ENCODE assay signal across 17 cellular contexts in the genomic region with DNA sequence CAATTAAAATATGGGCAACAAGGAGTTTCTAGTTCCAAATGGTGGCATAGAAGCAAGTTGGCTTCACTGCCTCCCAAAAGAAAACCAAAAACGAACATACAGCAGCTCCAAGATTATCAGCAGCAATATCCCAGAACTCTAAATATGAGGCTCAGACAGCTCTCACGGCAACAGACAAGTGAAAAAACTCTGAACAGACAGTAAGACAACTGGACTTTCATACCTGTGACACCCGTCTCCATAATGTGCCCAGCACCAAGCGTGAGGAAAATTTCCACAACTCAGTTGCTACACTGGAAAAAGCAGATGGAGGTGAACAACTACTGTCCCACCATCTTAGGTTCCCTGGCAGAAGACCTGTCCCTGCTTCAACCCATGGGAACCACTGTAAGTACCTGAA. TPM values are rescaled to one million over a fixed set of nuclear protein-coding genes. Genes with fewer than 3 reads are reported as not detected.
DNase-seq lines count a peak whose midpoint lies in the region; ATAC-seq, FAIRE-seq and TF ChIP-seq lines count a peak whose summit lies in the region.
"Had no signal": no experiment of that assay in that cellular context is flagged by ENCODE, and none has a peak within 500 bp of the region (broad histone marks: within the 10 kb centered on the region; RNA-seq: fewer than 3 reads in every experiment).

No MANE protein-coding gene starts in this region.

- no peak overlapping the region for H3K27ac Mint-ChIP-seq in stimulated activated effector memory CD8-positive, alpha-beta T cell treated with anti-CD3 and anti-CD28 coated beads, Interleukin-12 subunit alpha, Interleukin-12 subunit beta, amount 100 ng/mL, for 72 hours
- H3K27ac Mint-ChIP-seq: CD14-positive monocyte; CD4-positive, alpha-beta memory T cell had no signal

- no peak overlapping the region for H3K4me3 ChIP-seq in A549
- no peak overlapping the region for H3K4me3 ChIP-seq in bronchial epithelial cell (ENCODE audit: low read depth, low read length)
- H3K4me3 ChIP-seq in hepatocyte: no peak overlapping the region
- H3K4me3 ChIP-seq in small intestine (ENCODE audit: low read depth in 1 of 2, low read length in 2 of 2): no peak overlapping the region
- H3K4me3 ChIP-seq: BLaER1, GM12878, GM23248, HAP-1 had no signal

- H3K79me2 ChIP-seq in hepatocyte: no peaks in the 10 kb centered on the region

- CTCF ChIA-PET in A549 (lab: Yijun Ruan, JAX): interaction anchor here (1.4 kb wide), 1 partner anchor 12 kb away, joined by 4 read pairs; no protein-coding TSS in a partner anchor

- no peak overlapping the region for H3K4me3 Mint-ChIP-seq in stimulated activated effector memory CD8-positive, alpha-beta T cell treated with anti-CD3 and anti-CD28 coated beads, Interleukin-12 subunit alpha, Interleukin-12 subunit beta, amount 100 ng/mL, for 72 hours
- H3K4me3 Mint-ChIP-seq: CD14-positive monocyte; CD4-positive, alpha-beta memory T cell had no signal

- H3K27me3 ChIP-seq in bronchial epithelial cell (ENCODE audit: control insufficient read depth, insufficient read depth, low read length): no peaks in the 10 kb centered on the region
- H3K27me3 ChIP-seq in hepatocyte: no peaks in the 10 kb centered on the region
- no peaks in the 10 kb centered on the region for H3K27me3 ChIP-seq in small intestine (ENCODE audit: control insufficient read depth in 2 of 2, insufficient read depth in 2 of 2, low read length in 2 of 2)
- H3K27me3 ChIP-seq: BLaER1 had no signal

- no peak for TF ChIP-seq CTCF in A549 (IDR thresholded peaks at IDR 0.05)
- TF ChIP-seq CTCF in bronchial epithelial cell (IDR thresholded peaks at IDR 0.05; ENCODE audit: insufficient read depth, low read length, severe bottlenecking): no peak
- no peak for TF ChIP-seq CTCF in hepatocyte (IDR thresholded peaks at IDR 0.05; ENCODE audit: poor library complexity)

- no peaks in the 10 kb centered on the region for H3K4me1 Mint-ChIP-seq in stimulated activated effector memory CD8-positive, alpha-beta T cell treated with anti-CD3 and anti-CD28 coated beads, Interleukin-12 subunit alpha, Interleukin-12 subunit beta, amount 100 ng/mL, for 72 hours
- H3K4me1 Mint-ChIP-seq: CD14-positive monocyte; CD4-positive, alpha-beta memory T cell had no signal

- H3K36me3 ChIP-seq in bronchial epithelial cell (ENCODE audit: control insufficient read depth, insufficient read depth, low read length) (no peaks in the 10 kb centered on the region), hepatocyte (replicated peaks; ENCODE audit: insufficient read depth, low read depth) (peaks cover 4% of the 10 kb centered on the region), small intestine (ENCODE audit: control insufficient read depth in 2 of 2, insufficient read depth in 2 of 2, low read length in 2 of 2) (no peaks in the 10 kb centered on the region)
- H3K36me3 ChIP-seq: HAP-1 had no signal

- peaks cover 7% of the 10 kb centered on the region for H3K9me3 Mint-ChIP-seq in stimulated activated effector memory CD8-positive, alpha-beta T cell treated with anti-CD3 and anti-CD28 coated beads, Interleukin-12 subunit alpha, Interleukin-12 subunit beta, amount 100 ng/mL, for 72 hours

- no peaks in the 10 kb centered on the region for H3K36me3 Mint-ChIP-seq in stimulated activated effector memory CD8-positive, alpha-beta T cell treated with anti-CD3 and anti-CD28 coated beads, Interleukin-12 subunit alpha, Interleukin-12 subunit beta, amount 100 ng/mL, for 72 hours
- H3K36me3 Mint-ChIP-seq: CD14-positive monocyte had no signal

- DNase-seq in A549 (ENCODE audit: low read depth in 1 of 2, low spot score in 1 of 2): no peak
- no peak for DNase-seq in bronchial epithelial cell (ENCODE audit: low read depth)
- no peak for DNase-seq in hepatocyte (ENCODE audit: low spot score)
- peak; percentile 78 for DNase-seq in small intestine
- no peak for DNase-seq in NCI-H345 treated with DMSO at 0.1 percent for 48 hours (lab: John Stamatoyannopoulos, UW; ENCODE audit: unreplicated experiment)
- DNase-seq in SKM-1 treated with dmso at 0.1 percent for 144 hours (lab: John Stamatoyannopoulos, UW; ENCODE audit: unreplicated experiment): no peak
- no peak for DNase-seq in stimulated activated effector memory CD8-positive, alpha-beta T cell treated with anti-CD3 and anti-CD28 coated beads, Interleukin-12 subunit alpha, Interleukin-12 subunit beta, amount 100 ng/mL, for 72 hours (ENCODE audit: low spot score in 2 of 2)
- DNase-seq: CD4-positive, alpha-beta memory T cell; DMS79 treated with DMSO at 0.1 percent for 48 hours; GF-D8; GM23248 had no signal

- H3K27ac ChIP-seq in A549 (peak overlapping the region; percentile 47 to 74; a peak in 5 of 6 replicates), hepatocyte (peak overlapping the region; percentile 90), small intestine (ENCODE audit: low read depth in 1 of 2, low read length in 1 of 2) (peak overlapping the region; percentile 75 to 88)
- H3K27ac ChIP-seq: 22Rv1, BLaER1, GM23248 had no signal

- H3K4me1 ChIP-seq in A549 (no peaks in the 10 kb centered on the region), hepatocyte (ENCODE audit: insufficient read depth) (peaks cover 6% of the 10 kb centered on the region), small intestine (ENCODE audit: control insufficient read depth in 2 of 2, insufficient read depth in 1 of 2, low read depth in 1 of 2, low read length in 1 of 2) (peaks cover 0 to 3% of the 10 kb centered on the region in 2 donors)
- H3K4me1 ChIP-seq: HAP-1 had no signal

- no peak overlapping the region for H2AFZ ChIP-seq in hepatocyte
- H2AFZ ChIP-seq: GM23248 had no signal

- no peak for TF ChIP-seq POLR2A in A549 (IDR thresholded peaks at IDR 0.05; ENCODE audit: low read length)

- H3K9me3 ChIP-seq in A549 (peaks cover 26% of the 10 kb centered on the region), hepatocyte (ENCODE audit: low read depth) (peaks cover 13% of the 10 kb centered on the region), small intestine (ENCODE audit: control insufficient read depth, low read depth) (no peaks in the 10 kb centered on the region)

- WGBS in A549 (ENCODE audit: missing lambda C conversion rate): 95% methylated on average over 4 of the region's 4 CpGs
- WGBS in hepatocyte (ENCODE audit: low lambda C conversion rate, missing lambda C conversion rate): 89% methylated on average over 4 of the region's 4 CpGs
- WGBS in small intestine, 3 donors: 14 to 70% (median 55%) methylated on average over 4 of the region's 4 CpGs

- FAIRE-seq in A549 (lab: Jason Lieb, UNC) (no peak), bronchial epithelial cell (lab: Jason Lieb, UNC) (peak; percentile 77), small intestine (lab: Jason Lieb, UNC) (no peak)
- FAIRE-seq: GM12878 had no signal

- POLR2A ChIA-PET in A549 (lab: Yijun Ruan, JAX): no interaction called here

- H3K4me2 ChIP-seq in A549: no peak overlapping the region
- H3K4me2 ChIP-seq in hepatocyte: no peak overlapping the region
- H3K4me2 ChIP-seq: BLaER1 had no signal

- no peak for ATAC-seq in A549
- no peak for ATAC-seq in stimulated activated effector memory CD8-positive, alpha-beta T cell treated with anti-CD3 and anti-CD28 coated beads, Interleukin-12 subunit alpha, Interleukin-12 subunit beta, amount 100 ng/mL, for 72 hours
- ATAC-seq in HG03097 (IDR thresholded peaks at IDR 0.05; ENCODE audit: low FRiP score, unreplicated experiment): no peak
- ATAC-seq: GM12878 had no signal

- no peaks in the 10 kb centered on the region for H3K9me2 ChIP-seq in hepatocyte (replicated peaks; ENCODE audit: insufficient read depth)

- no peak for TF ChIP-seq EP300 in A549 (IDR thresholded peaks at IDR 0.05)

- TF ChIP-seq RAD21 in A549 (conservative IDR thresholded peaks at IDR 0.05 in 1 of 2, IDR thresholded peaks at IDR 0.05 in 1 of 2): no peak

- H4K20me1 ChIP-seq in hepatocyte (ENCODE audit: insufficient read depth, poor library complexity, severe bottlenecking): no peaks in the 10 kb centered on the region
- H4K20me1 ChIP-seq: BLaER1 had no signal

TF ChIP-seq in A549, 52 proteins besides CTCF, POLR2A, EP300 and RAD21 (continues in another document):
- no peak for TF ChIP-seq E2F6 (IDR thresholded peaks at IDR 0.05; ENCODE audit: borderline replicate concordance, low read depth)
- no peak for TF ChIP-seq SMC3 (IDR thresholded peaks at IDR 0.05)

RNA-seq across cellular contexts. Expression of gene HSF2BP, which starts 39.9 kb away (rescaled TPM):
- polyA plus RNA-seq in A549 (2011; rRNA removed) (2.7 and 3.1 TPM in 2 replicates), A549 (2017; fragmentation: RNase III; extraction: RNeasy Plus Mini Kit Qiagen cat#74134 plus additional on column Dnase treatment) (1.7 to 2.3 TPM (median 1.7 TPM) in 3 replicates), hepatocyte (1.3 and 3.1 TPM in 2 replicates), small intestine (under 1 TPM in 2 of 3 donors, not detected in 1; 0.22 to 0.49 TPM)
- polyA plus RNA-seq in A549 (2012; cell fraction: cytosol; rRNA removed): 1.5 and 1.6 TPM in 2 replicates
- polyA plus RNA-seq in A549 (2012; cell fraction: nucleus; rRNA removed): 0.82 and 1.1 TPM in 2 replicates
- polyA minus RNA-seq in A549 (2011; rRNA and poly(A)+ RNA removed): 2.0 and 2.1 TPM in 2 replicates
- total RNA-seq in bronchial epithelial cell (5.8 and 6.6 TPM in 2 replicates), hepatocyte (1.4 and 2.1 TPM in 2 replicates)

RNA-seq across cellular contexts. Expression of gene RRP1B, which starts 40.0 kb away (rescaled TPM):
- polyA plus RNA-seq in A549 (2011; rRNA removed) (25.4 and 32.5 TPM in 2 replicates), A549 (2017; fragmentation: RNase III; extraction: RNeasy Plus Mini Kit Qiagen cat#74134 plus additional on column Dnase treatment) (31.4 to 32.5 TPM (median 32.4 TPM) in 3 replicates), hepatocyte (16.5 and 18.6 TPM in 2 replicates), small intestine (10 to 100 TPM in 1 of 3 donors, 1 to 10 TPM in 2; 3.4 to 11.9 (median 3.5) TPM)
- polyA plus RNA-seq in A549 (2012; cell fraction: cytosol; rRNA removed): 14.6 and 17.7 TPM in 2 replicates
- 20.2 and 22.5 TPM in 2 replicates for polyA plus RNA-seq in A549 (2012; cell fraction: nucleus; rRNA removed)
- polyA minus RNA-seq in A549 (2011; rRNA and poly(A)+ RNA removed): 23.1 and 26.2 TPM in 2 replicates
- total RNA-seq in bronchial epithelial cell (25.3 and 31.1 TPM in 2 replicates), hepatocyte (19.2 and 20.3 TPM in 2 replicates)
